ENCODE assay signal across 8 cellular contexts in the genomic region with DNA sequence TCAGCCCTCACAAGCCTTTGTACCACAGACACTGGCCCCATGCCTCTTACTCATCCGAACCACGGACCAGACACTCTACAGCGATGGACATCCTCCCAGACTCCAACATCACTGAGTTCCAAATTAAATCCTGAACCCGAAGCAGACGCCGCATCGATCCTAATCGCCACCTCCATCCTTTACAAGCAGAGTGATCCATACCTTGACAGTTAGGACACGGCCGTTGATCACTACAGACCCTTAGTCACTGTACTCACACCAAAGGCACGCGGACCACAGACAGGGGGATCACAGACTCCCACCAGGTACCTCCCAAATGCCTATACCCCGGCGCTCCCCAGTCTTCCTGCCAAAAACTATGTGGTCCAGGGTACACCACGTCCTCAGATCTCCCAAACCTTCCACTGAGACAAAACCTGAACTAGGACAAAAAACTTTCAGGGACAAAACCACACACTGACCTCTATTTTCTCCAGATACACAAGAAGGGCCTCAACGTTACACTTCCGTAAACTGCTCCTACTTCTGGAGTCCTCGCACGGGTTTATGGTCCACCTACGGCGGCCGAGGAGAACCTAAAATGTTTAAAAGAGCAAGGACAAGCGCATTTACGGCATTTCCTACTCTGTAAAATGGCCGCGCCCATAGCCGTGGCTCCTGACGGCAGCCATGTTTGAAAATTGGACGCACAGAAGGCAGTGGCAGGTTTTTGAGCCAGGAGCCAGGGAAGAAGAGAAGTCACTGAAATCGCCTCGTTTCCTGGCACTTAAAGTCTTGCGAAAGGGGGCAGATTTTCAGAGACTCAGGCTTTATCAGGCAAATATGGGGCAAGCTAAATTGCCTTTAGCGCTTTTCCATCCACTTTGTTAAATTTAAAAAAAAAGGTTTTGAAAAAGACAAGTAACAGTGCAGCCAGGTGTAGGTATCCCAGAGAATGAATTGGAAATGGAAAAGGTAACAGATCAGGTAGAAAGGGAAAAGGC. TPM values are rescaled to one million over a fixed set of nuclear protein-coding genes. Genes with fewer than 3 reads are reported as not detected.
A peak's percentile ranks its signal among the peaks of the same experiment; 100 is the strongest.
DNase-seq lines count a peak whose midpoint lies in the region; ATAC-seq lines count a peak whose summit lies in the region.

ZNF350 (minus strand) TSS at position 532 of the 983 bp plus-strand sequence. CDS start 12,480 bp downstream, outside the sequence.

- H3K27me3 ChIP-seq in SJCRH30 (no peaks in the 10 kb centered on the region), neuron (ENCODE audit: insufficient read depth, low read length) (no peaks in the 10 kb centered on the region)

- H2AFZ ChIP-seq in neuron (ENCODE audit: low read depth, low read length) = peak within 1 kb of the TSS; percentile 74

- H3K4me3 ChIP-seq in SJCRH30 (peak within 1 kb of the TSS; percentile 76), neuron (ENCODE audit: low read length) (peak within 1 kb of the TSS; percentile 87)

- ATAC-seq in GM21528 (IDR thresholded peaks at IDR 0.05; ENCODE audit: low FRiP score, unreplicated experiment) = peak; percentile 80

- in situ Hi-C loops in Caki2 (cut with HindIII; ENCODE audit: low pct_unique_long_range_greater_than_20kb, low sequenced_read_pairs) = no loop called here

- H3K4me1 ChIP-seq in SJCRH30 = no peaks in the 10 kb centered on the region
- H3K4me1 ChIP-seq in neuron (ENCODE audit: insufficient read depth, low read length) = peaks cover 6% of the 10 kb centered on the region

- H3K9me3 ChIP-seq in KOPT-K1 (ENCODE audit: insufficient read depth, low read length, poor library complexity, severe bottlenecking) (peaks cover 92% of the 10 kb centered on the region), SJCRH30 (replicated peaks) (peaks cover 18% of the 10 kb centered on the region), neuron (ENCODE audit: low read length) (peaks cover 14% of the 10 kb centered on the region)

- peak; percentile 84 for DNase-seq in Caki2 (ENCODE audit: low read depth)
- peak; percentile 91 to 94 for DNase-seq in SJCRH30
- DNase-seq in activated naive CD4-positive, alpha-beta T cell treated with Interleukin-2 at 50 U/mL for 16 hours = peak; percentile 89
- peak; percentile 92 for DNase-seq in foreskin melanocyte
- DNase-seq in stromal cell of bone marrow (ENCODE audit: low read depth) = peak; percentile 94

- H3K27ac ChIP-seq in KOPT-K1 (ENCODE audit: low read depth, low read length, poor library complexity, severe bottlenecking) = peak within 1 kb of the TSS; percentile 61
- peak within 1 kb of the TSS; percentile 58 for H3K27ac ChIP-seq in SJCRH30

- H3K36me3 ChIP-seq in KOPT-K1 (ENCODE audit: insufficient read depth, low read length) = peaks cover 5% of the 10 kb centered on the region; the same call in 1 of the 2 replicates
- H3K36me3 ChIP-seq in SJCRH30 = 0 out of 2 replicates have a peak, but pooled peaks cover 3% of the 10 kb centered on the region
- no peaks in the 10 kb centered on the region for H3K36me3 ChIP-seq in neuron (ENCODE audit: insufficient read depth, low read length)

RNA-seq across cellular contexts. Expression of gene ZNF350, which starts in this region (rescaled TPM):
- 3.0 and 6.7 TPM in 2 replicates for total RNA-seq in Caki2 (2014; rRNA removed; shearing (Covaris generic); ENCODE audit: low replicate concordance)
- total RNA-seq in SJCRH30 (2014; rRNA removed; shearing (Covaris generic)) = 6.1 and 7.3 TPM in 2 replicates

Comparison
In these comparisons a context has a peak if more than half of its experiments do, and no peak if none do; other contexts are left out.
1. Peak in every context shown above with its lines: DNase-seq, ATAC-seq, H3K4me3 ChIP-seq and H3K27ac ChIP-seq.